9 cellular contexts compared by ENCODE assay signal in genomic region chr1:159015440-159015909, GRCh38. TPM values are rescaled to one million over a fixed set of nuclear protein-coding genes. Genes with fewer than 3 reads are reported as not detected.
A peak's percentile ranks its signal among the peaks of the same experiment; 100 is the strongest.
DNase-seq lines count a peak whose midpoint lies in the region; ATAC-seq and TF ChIP-seq lines count a peak whose summit lies in the region.
"Had no signal": no experiment of that assay in that cellular context is flagged by ENCODE, and none has a peak within 500 bp of the region (broad histone marks: within the 10 kb centered on the region; RNA-seq: fewer than 3 reads in every experiment).

No MANE protein-coding gene starts in this region.

- POLR2A ChIA-PET in activated CD8-positive, alpha-beta T cell treated with anti-CD3 and anti-CD28 coated beads, Interleukin-2, amount 10 ng/mL, durations not matched to agents 7 days and 5 days (lab: Charles Lee): interaction anchor here (0.9 to 4.3 kb wide), 3 partner anchors 44 to 62 kb away, joined by 3 to 26 read pairs (median 6); no protein-coding TSS in a partner anchor

- no peak for TF ChIP-seq CTCF in omental fat pad (IDR thresholded peaks at IDR 0.05)
- TF ChIP-seq CTCF in vagina (IDR thresholded peaks at IDR 0.05): no peak

- peak overlapping the region; percentile 93 for H3K27ac Mint-ChIP-seq in activated CD8-positive, alpha-beta T cell treated with anti-CD3 and anti-CD28 coated beads, Interleukin-2, amount 10 ng/mL, durations not matched to agents 7 days and 5 days

- H3K9me3 Mint-ChIP-seq in activated CD8-positive, alpha-beta T cell treated with anti-CD3 and anti-CD28 coated beads, Interleukin-2, amount 10 ng/mL, durations not matched to agents 7 days and 5 days (ENCODE audit: insufficient read depth): no peaks in the 10 kb centered on the region
- H3K9me3 Mint-ChIP-seq: brain had no signal

- H3K9me3 ChIP-seq in esophagus (ENCODE audit: control insufficient read depth in 2 of 2, insufficient read depth in 1 of 2, low read depth in 1 of 2, low read length in 1 of 2) (no peaks in the 10 kb centered on the region), vagina (no peaks in the 10 kb centered on the region)

- WGBS in esophagus, 2 donors: 39 to 41% methylated on average over 4 of the region's 4 CpGs

- H3K36me3 ChIP-seq in esophagus (ENCODE audit: control insufficient read depth in 2 of 2, insufficient read depth in 2 of 2, low read length in 1 of 2): peaks cover 2 to 3% of the 10 kb centered on the region in 2 donors
- peaks cover 0 to 53% of the 10 kb centered on the region in 2 donors for H3K36me3 ChIP-seq in vagina

- H3K27ac ChIP-seq in esophagus (ENCODE audit: low read depth in 2 of 2, low read length in 1 of 2): peak overlapping the region; percentile 82 to 83
- peak overlapping the region; percentile 78 for H3K27ac ChIP-seq in vagina

- intact Hi-C loops in vagina (cut with DNase I): no loop called here

- H3K27me3 ChIP-seq in esophagus (ENCODE audit: control insufficient read depth in 1 of 2, insufficient read depth in 2 of 2, low read length in 2 of 2): no peaks in the 10 kb centered on the region
- H3K27me3 ChIP-seq in vagina: no peaks in the 10 kb centered on the region

- no peak for TF ChIP-seq POLR2A in vagina (IDR thresholded peaks at IDR 0.05)

- CTCF ChIA-PET in activated CD8-positive, alpha-beta T cell treated with anti-CD3 and anti-CD28 coated beads, Interleukin-2, amount 10 ng/mL, durations not matched to agents 7 days and 5 days (lab: Charles Lee): no interaction called here

- no peaks in the 10 kb centered on the region for H3K27me3 Mint-ChIP-seq in activated CD8-positive, alpha-beta T cell treated with anti-CD3 and anti-CD28 coated beads, Interleukin-2, amount 10 ng/mL, durations not matched to agents 7 days and 5 days (ENCODE audit: low read depth)

- H3K4me1 Mint-ChIP-seq in activated CD8-positive, alpha-beta T cell treated with anti-CD3 and anti-CD28 coated beads, Interleukin-2, amount 10 ng/mL, durations not matched to agents 7 days and 5 days (ENCODE audit: low read depth): peaks cover 61% of the 10 kb centered on the region

- H3K36me3 Mint-ChIP-seq in activated CD8-positive, alpha-beta T cell treated with anti-CD3 and anti-CD28 coated beads, Interleukin-2, amount 10 ng/mL, durations not matched to agents 7 days and 5 days (ENCODE audit: low read depth): peaks cover 88% of the 10 kb centered on the region

- H3K4me3 Mint-ChIP-seq in activated CD8-positive, alpha-beta T cell treated with anti-CD3 and anti-CD28 coated beads, Interleukin-2, amount 10 ng/mL, durations not matched to agents 7 days and 5 days: peak overlapping the region; percentile 82

- DNase-seq in GM04504 (ENCODE audit: low read depth) (peak; percentile 52), M059J (ENCODE audit: low read depth) (peak; percentile 83), omental fat pad (ENCODE audit: low spot score) (no peak), vagina (ENCODE audit: extremely low spot score in 2 of 2) (no peak), cortex of kidney (lab: John Stamatoyannopoulos, UW) (no peak)
- peak; percentile 84 for DNase-seq in activated CD8-positive, alpha-beta T cell treated with anti-CD3 and anti-CD28 coated beads, Interleukin-2, amount 10 ng/mL, durations not matched to agents 7 days and 5 days

- H3K4me3 ChIP-seq in esophagus (ENCODE audit: low read depth in 1 of 2, low read length in 2 of 2): no peak overlapping the region
- H3K4me3 ChIP-seq in vagina: peak overlapping the region; percentile 7 to 18

- peaks cover 0 to 2% of the 10 kb centered on the region in 2 donors for H3K4me1 ChIP-seq in esophagus (ENCODE audit: control insufficient read depth in 2 of 2, insufficient read depth in 2 of 2, low read length in 1 of 2)
- peaks cover 84% of the 10 kb centered on the region for H3K4me1 ChIP-seq in vagina

- ATAC-seq in GM21825 (IDR thresholded peaks at IDR 0.05; ENCODE audit: unreplicated experiment): peak; percentile 89
- peak; percentile 89 for ATAC-seq in activated CD8-positive, alpha-beta T cell treated with anti-CD3 and anti-CD28 coated beads, Interleukin-2, amount 10 ng/mL, durations not matched to agents 7 days and 5 days
- ATAC-seq in omental fat pad (ENCODE audit: low FRiP score): peak; percentile 86

RNA-seq across cellular contexts. Expression of gene IFI16, which starts 5.8 kb away (rescaled TPM):
- 75.9 and 103 TPM in 2 replicates for total RNA-seq in M059J (2014; rRNA removed; shearing (Covaris generic))
- total RNA-seq in activated CD8-positive, alpha-beta T cell treated with anti-CD3 and anti-CD28 coated beads, Interleukin-2, amount 10 ng/mL, durations not matched to agents 7 days and 5 days: 100 to 1,000 TPM; 308 to 314 TPM
- polyA plus RNA-seq in esophagus: 10 to 100 TPM; 88.4 to 93.8 TPM
- total RNA-seq in omental fat pad (100 to 1,000 TPM in 3 of 4 donors, 10 to 100 TPM in 1; 94.5 to 304 (median 131) TPM), vagina (101 TPM)

Comparison
In these comparisons a context has a peak if more than half of its experiments do, and no peak if none do; other contexts are left out.
1. DNase-seq: peak in GM04504 (single experiment), M059J (single experiment) and activated CD8-positive, alpha-beta T cell treated with anti-CD3 and anti-CD28 coated beads, Interleukin-2, amount 10 ng/mL, durations not matched to agents 7 days and 5 days (single experiment); none in omental fat pad (single experiment), vagina (0 of 2) and cortex of kidney (single experiment).
2. H3K4me3 ChIP-seq: peak in vagina (2 of 2); none in esophagus (0 of 2).
3. Peak in every context shown above with its lines, with median percentiles within 50 percentile points of each other: ATAC-seq.